Comparison of ENCODE assay signal across 8 cellular contexts in the genomic region with DNA sequence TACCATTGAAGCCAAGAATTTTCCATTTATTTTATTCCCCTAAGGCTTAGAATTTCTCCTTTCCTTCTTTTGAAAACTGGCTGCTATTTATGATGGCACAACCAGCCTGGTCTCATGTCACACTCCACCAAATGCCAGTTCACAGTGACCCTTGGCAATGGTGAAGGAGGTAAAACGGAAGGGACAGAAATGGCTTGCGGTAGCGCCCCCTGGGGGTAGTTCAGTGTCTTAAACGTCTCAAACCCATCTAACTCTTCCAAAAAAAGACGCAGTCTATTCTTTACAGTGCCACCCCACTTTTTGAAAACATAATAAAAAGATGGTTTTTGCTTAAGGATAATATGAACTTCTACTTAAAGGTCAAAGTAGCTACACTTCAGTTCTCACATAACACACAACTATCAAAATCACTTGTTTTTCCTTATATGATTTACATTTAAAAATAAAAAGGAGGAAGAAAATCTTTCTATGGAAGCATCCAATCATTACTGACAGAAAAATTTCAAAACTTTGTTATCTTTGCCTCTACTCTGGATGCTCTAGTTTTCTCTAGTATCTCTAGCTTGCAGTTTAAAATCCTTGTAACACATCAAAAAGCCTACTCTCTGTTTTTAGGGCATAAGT. TPM values are rescaled to one million over a fixed set of nuclear protein-coding genes. Genes with fewer than 3 reads are reported as not detected.
DNase-seq lines count a peak whose midpoint lies in the region; ATAC-seq and TF ChIP-seq lines count a peak whose summit lies in the region.

No MANE protein-coding gene starts in this region.

- peaks cover 56% of the 10 kb centered on the region for H3K36me3 Mint-ChIP-seq in Calu3 (ENCODE audit: insufficient read depth, unreplicated experiment)
- peaks cover 4 to 19% of the 10 kb centered on the region in 2 donors for H3K36me3 Mint-ChIP-seq in activated naive CD4-positive, alpha-beta T cell treated with anti-CD3 and anti-CD28 coated beads, Interleukin-2, amount 50 U/mL, for 72 hours
- peaks cover 4 to 15% (median 9%) of the 10 kb centered on the region in 3 donors for H3K36me3 Mint-ChIP-seq in immature natural killer cell

- H3K9me3 Mint-ChIP-seq in Calu3 (ENCODE audit: low read depth, unreplicated experiment) (no peaks in the 10 kb centered on the region), immature natural killer cell (no peaks in the 10 kb centered on the region)
- H3K9me3 Mint-ChIP-seq in activated naive CD4-positive, alpha-beta T cell treated with anti-CD3 and anti-CD28 coated beads, Interleukin-2, amount 50 U/mL, for 72 hours = no peaks in the 10 kb centered on the region

- no peaks in the 10 kb centered on the region for H3K27me3 Mint-ChIP-seq in Calu3 (ENCODE audit: unreplicated experiment)
- H3K27me3 Mint-ChIP-seq in immature natural killer cell (ENCODE audit: low read depth in 3 of 3) = peaks cover 0 to 1% (median 0%) of the 10 kb centered on the region in 3 donors

- no peak overlapping the region for H3K27ac ChIP-seq in RWPE1

- H3K27ac Mint-ChIP-seq in Calu3 (ENCODE audit: unreplicated experiment) (no peak overlapping the region), immature natural killer cell (peak overlapping the region in 3 of 6 donors; percentile 14 to 75 (median 33))
- H3K27ac Mint-ChIP-seq in activated naive CD4-positive, alpha-beta T cell treated with anti-CD3 and anti-CD28 coated beads, Interleukin-2, amount 50 U/mL, for 72 hours = peak overlapping the region in 1 of 2 donors; percentile 90

- ATAC-seq in activated naive CD4-positive, alpha-beta T cell treated with anti-CD3 and anti-CD28 coated beads, Interleukin-2, amount 50 U/mL, for 72 hours = peak; percentile 59 to 66

- intact Hi-C loops in Calu3 (cut with micrococcal nuclease; ENCODE audit: unreplicated experiment) = no loop called here

- DNase-seq in Calu3 (peak; percentile 53), HEK293T (ENCODE audit: extremely low spot score) (peak; percentile 59), RWPE1 (ENCODE audit: low spot score) (no peak), immature natural killer cell (peak; percentile 41 to 53 (median 50)), OCI-M2 (lab: John Stamatoyannopoulos, UW; ENCODE audit: unreplicated experiment) (no peak), DMS114 treated with DMSO at 0.1 percent for 48 hours (lab: John Stamatoyannopoulos, UW; ENCODE audit: unreplicated experiment) (no peak)
- peak in 1 of 2 donors; percentile 69 for DNase-seq in activated naive CD4-positive, alpha-beta T cell treated with anti-CD3 and anti-CD28 coated beads, Interleukin-2, amount 50 U/mL, for 72 hours (ENCODE audit: low spot score in 2 of 2)
- DNase-seq in stimulated activated CD8-positive, alpha-beta memory T cell treated with anti-CD3 and anti-CD28 coated beads, Interleukin-15, amount 100 ng/mL, for 48 hours (ENCODE audit: low read depth in 2 of 2) = peak; percentile 21 to 37

- H3K4me1 Mint-ChIP-seq in Calu3 (ENCODE audit: low read depth, unreplicated experiment) (no peaks in the 10 kb centered on the region), immature natural killer cell (peaks cover 51 to 69% of the 10 kb centered on the region in 2 donors)

- H3K4me3 Mint-ChIP-seq in Calu3 (ENCODE audit: low read depth, unreplicated experiment) (no peak overlapping the region), immature natural killer cell (no peak overlapping the region)

- TF ChIP-seq CTCF in Calu3 (IDR thresholded peaks at IDR 0.05; ENCODE audit: unreplicated experiment) (peak; percentile 68), RWPE1 (conservative IDR thresholded peaks at IDR 0.05; ENCODE audit: low read depth) (peak; percentile 31)

- BruUV-seq in Calu3 (replicated peaks; lab: Mats Ljungman, UMichigan) = no TSS peak

- CTCF ChIA-PET in Calu3 (lab: Charles Lee) = interaction anchor here (1.2 kb wide), 1 partner anchor 63 kb away, joined by 4 read pairs; no protein-coding TSS in a partner anchor
- CTCF ChIA-PET in HEK293T (lab: Yijun Ruan, JAX) = interaction anchor here (1.5 kb wide), 1 partner anchor 17 kb away, joined by 5 read pairs; no protein-coding TSS in a partner anchor
- CTCF ChIA-PET in RWPE1 (lab: Yijun Ruan, JAX) = interaction anchor here (0.7 to 1.0 kb wide), 7 partner anchors 27 to 308 kb away, joined by 3 to 7 read pairs (median 3); no protein-coding TSS in a partner anchor

- POLR2A ChIA-PET in HEK293T (lab: Yijun Ruan, JAX) = no interaction called here
- POLR2A ChIA-PET in RWPE1 (lab: Yijun Ruan, JAX; ENCODE audit: low non-redundant PET) = no interaction called here

TF ChIP-seq in HEK293T, 16 proteins besides CTCF, POLR2A, EP300 and RAD21:
- TF ChIP-seq SP1 (IDR thresholded peaks at IDR 0.05) = no peak
- TF ChIP-seq FOXM1 (IDR thresholded peaks at IDR 0.05; ENCODE audit: borderline replicate concordance) = no peak
- no peak for TF ChIP-seq ARNT (IDR thresholded peaks at IDR 0.05)
- no peak for TF ChIP-seq FOXA1 (IDR thresholded peaks at IDR 0.05)
- no peak for TF ChIP-seq CTBP1 (IDR thresholded peaks at IDR 0.05; ENCODE audit: borderline replicate concordance)
- TF ChIP-seq ELF4 (IDR thresholded peaks at IDR 0.05) = no peak
- no peak for TF ChIP-seq ZNF384 (IDR thresholded peaks at IDR 0.05)
- TF ChIP-seq NFRKB (IDR thresholded peaks at IDR 0.05) = no peak
- no peak for TF ChIP-seq HDGF (IDR thresholded peaks at IDR 0.05; ENCODE audit: borderline replicate concordance)
- no peak for TF ChIP-seq SUZ12 (IDR thresholded peaks at IDR 0.05)
- no peak for TF ChIP-seq L3MBTL2 (conservative IDR thresholded peaks at IDR 0.05)
- no peak for TF ChIP-seq BHLHE40 (IDR thresholded peaks at IDR 0.05; ENCODE audit: borderline replicate concordance)
- no peak for TF ChIP-seq FOXK2 (IDR thresholded peaks at IDR 0.05)
- TF ChIP-seq TARDBP (IDR thresholded peaks at IDR 0.05) = no peak
- no peak for TF ChIP-seq LEF1 (IDR thresholded peaks at IDR 0.05; ENCODE audit: borderline replicate concordance)
- no peak for TF ChIP-seq PKNOX1 (IDR thresholded peaks at IDR 0.05)

RNA-seq across cellular contexts. Expression of gene PNO1, which starts 28.0 kb away (rescaled TPM):
- 23.6 and 24.3 TPM in 2 replicates for total RNA-seq in Calu3 (2022)
- 10 to 100 TPM; 15.7 to 17.9 TPM for total RNA-seq in activated naive CD4-positive, alpha-beta T cell treated with anti-CD3 and anti-CD28 coated beads, Interleukin-2, amount 50 U/mL, for 72 hours
- polyA plus RNA-seq in immature natural killer cell = 10 to 100 TPM; 14.8 to 15.5 (median 14.8) TPM

Comparison
In these comparisons a context has a peak if more than half of its experiments do, and no peak if none do; other contexts are left out.
1. DNase-seq: peak in Calu3 (single experiment), HEK293T (single experiment), immature natural killer cell (3 of 3) and stimulated activated CD8-positive, alpha-beta memory T cell treated with anti-CD3 and anti-CD28 coated beads, Interleukin-15, amount 100 ng/mL, for 48 hours (2 of 2); none in RWPE1 (single experiment), OCI-M2 (single experiment) and DMS114 treated with DMSO at 0.1 percent for 48 hours (single experiment).